17 cellular contexts compared by ENCODE assay signal in the genomic region with DNA sequence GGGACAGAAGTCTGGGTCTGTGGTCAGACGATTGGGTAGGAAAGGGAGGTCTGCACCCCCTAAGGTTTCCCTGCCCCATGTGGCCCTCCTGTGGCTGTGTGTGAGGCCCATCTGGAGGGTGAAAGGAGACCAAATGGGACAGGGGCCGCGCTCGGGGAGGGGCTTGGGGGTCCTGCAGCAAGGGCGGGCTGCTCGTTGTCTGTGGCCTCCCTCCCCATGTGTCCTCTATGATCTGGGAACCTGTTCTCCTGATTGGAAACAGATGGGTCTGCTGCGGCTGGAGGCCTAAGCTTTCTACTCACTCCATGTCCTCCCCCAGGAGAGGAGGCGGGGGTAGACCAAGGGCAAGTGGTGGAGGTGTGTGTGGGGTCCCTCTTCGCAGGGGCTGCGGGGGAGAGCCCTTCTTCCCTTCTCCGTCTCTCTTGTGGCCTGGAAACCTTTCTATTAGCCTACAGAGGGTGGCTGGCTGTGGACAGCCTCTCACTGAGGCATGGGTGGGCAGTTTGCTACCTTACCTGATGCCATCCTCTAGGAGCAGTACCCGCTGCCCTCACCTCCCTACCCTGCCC. TPM values are rescaled to one million over a fixed set of nuclear protein-coding genes. Genes with fewer than 3 reads are reported as not detected.
A peak's percentile ranks its signal among the peaks of the same experiment; 100 is the strongest.
DNase-seq lines count a peak whose midpoint lies in the region; ATAC-seq and TF ChIP-seq lines count a peak whose summit lies in the region.
"Had no signal": no experiment of that assay in that cellular context is flagged by ENCODE, and none has a peak within 500 bp of the region (broad histone marks: within the 10 kb centered on the region; RNA-seq: fewer than 3 reads in every experiment).

No MANE protein-coding gene starts in this region.

- ATAC-seq in left colon (peak; percentile 5), gastrocnemius medialis (no peak), HG02981 (IDR thresholded peaks at IDR 0.05; ENCODE audit: unreplicated experiment) (no peak)

- no peaks in the 10 kb centered on the region for H3K36me3 ChIP-seq in gastrocnemius medialis

- TF ChIP-seq CTCF in cardiac fibroblast (IDR thresholded peaks at IDR 0.05; ENCODE audit: low read depth, low read length) = no peak
- no peak for TF ChIP-seq CTCF in gastrocnemius medialis (IDR thresholded peaks at IDR 0.05 in 4 of 5, conservative IDR thresholded peaks at IDR 0.05 in 1 of 5)

- in situ Hi-C loops in gastrocnemius medialis (cut with MboI; ENCODE audit: low sequenced_read_pairs in 4 of 4) = no loop called here

- H3K27me3 ChIP-seq in gastrocnemius medialis = no peaks in the 10 kb centered on the region

- H3K9me3 ChIP-seq in gastrocnemius medialis = no peaks in the 10 kb centered on the region
- H3K9me3 ChIP-seq: lower lobe of right lung had no signal

- DNase-seq in GM03348 (ENCODE audit: low spot score) (peak; percentile 64), cardiac fibroblast (ENCODE audit: low read depth in 2 of 2) (peak; percentile 55 to 59), left colon (no peak), gastrocnemius medialis (no peak), ureter (ENCODE audit: low spot score) (no peak), NCI-H2196 treated with DMSO at 0.1 percent for 48 hours (lab: John Stamatoyannopoulos, UW; ENCODE audit: unreplicated experiment) (no peak), activated gamma-delta T cell (lab: John Stamatoyannopoulos, UW) (no peak)
- DNase-seq: activated CD4-positive, alpha-beta T cell treated with anti-CD3 and anti-CD28 coated beads, Interleukin-2, amount 50 U/mL, for 48 hours; effector memory CD4-positive, alpha-beta T cell; Kasumi-1; lower lobe of right lung; NCI-H187 treated with DMSO at 0.1 percent for 48 hours; NCI-H748 treated with DMSO at 0.1 percent for 48 hours; occipital lobe; stimulated activated CD4-positive, alpha-beta T cell treated with anti-CD3 and anti-CD28 coated beads, Interleukin-2, amount 100 ng/mL, for 24 hours had no signal

- H3K27ac ChIP-seq in gastrocnemius medialis = peak overlapping the region in 3 of 4 donors; percentile 25 to 60 (median 45)
- H3K27ac ChIP-seq: lower lobe of right lung had no signal

- intact Hi-C loops in left colon (cut with DNase I, micrococcal nuclease) = no loop called here
- intact Hi-C loops in gastrocnemius medialis (cut with DNase I; ENCODE audit: low total_unique reads) = no loop called here

- no peak overlapping the region for H3K4me3 ChIP-seq in cardiac fibroblast (replicated peaks in 1 of 2; ENCODE audit: low read depth in 2 of 2, low read length in 2 of 2)
- no peak overlapping the region for H3K4me3 ChIP-seq in gastrocnemius medialis
- H3K4me3 ChIP-seq: lower lobe of right lung had no signal

- no peak for TF ChIP-seq POLR2A in gastrocnemius medialis (IDR thresholded peaks at IDR 0.05)

- H3K4me1 ChIP-seq in gastrocnemius medialis = peaks cover 0 to 10% of the 10 kb centered on the region in 2 donors

RNA-seq across cellular contexts. Expression of a gene that starts 18.6 kb away (rescaled TPM):
- 100 to 1,000 TPM; 148 to 209 TPM for total RNA-seq in left colon
- 10 to 100 TPM; 14.5 to 56.8 (median 36.5) TPM for total RNA-seq in gastrocnemius medialis
- total RNA-seq in ureter = 505 TPM

RNA-seq across cellular contexts. Expression of a gene that starts 39.6 kb away (rescaled TPM):
- total RNA-seq in left colon = 10 to 100 TPM in 1 of 2 donors, 1 to 10 TPM in 1; 2.5 to 10.5 TPM
- under 1 TPM in 1 of 4 donors, not detected in 3; 0.18 TPM for total RNA-seq in gastrocnemius medialis
- 53.1 TPM for total RNA-seq in ureter
- total RNA-seq: astrocyte, occipital lobe had no signal

RNA-seq across cellular contexts. Expression of a gene that starts 44.2 kb away (rescaled TPM):
- total RNA-seq in left colon = 10 to 100 TPM; 10.9 to 30.3 TPM
- total RNA-seq in gastrocnemius medialis = 1 to 10 TPM in 2 of 4 donors, under 1 TPM in 2; 0.26 to 1.6 (median 1.0) TPM
- 2.9 TPM for total RNA-seq in ureter

Comparison
In these comparisons a context has a peak if more than half of its experiments do, and no peak if none do; other contexts are left out.
1. DNase-seq: peak in GM03348 (single experiment) and cardiac fibroblast (2 of 2); none in left colon (0 of 2), gastrocnemius medialis (0 of 2), ureter (single experiment), NCI-H2196 treated with DMSO at 0.1 percent for 48 hours (single experiment) and activated gamma-delta T cell (single experiment).